Comparison of ENCODE assay signal across 8 cellular contexts in the genomic region with DNA sequence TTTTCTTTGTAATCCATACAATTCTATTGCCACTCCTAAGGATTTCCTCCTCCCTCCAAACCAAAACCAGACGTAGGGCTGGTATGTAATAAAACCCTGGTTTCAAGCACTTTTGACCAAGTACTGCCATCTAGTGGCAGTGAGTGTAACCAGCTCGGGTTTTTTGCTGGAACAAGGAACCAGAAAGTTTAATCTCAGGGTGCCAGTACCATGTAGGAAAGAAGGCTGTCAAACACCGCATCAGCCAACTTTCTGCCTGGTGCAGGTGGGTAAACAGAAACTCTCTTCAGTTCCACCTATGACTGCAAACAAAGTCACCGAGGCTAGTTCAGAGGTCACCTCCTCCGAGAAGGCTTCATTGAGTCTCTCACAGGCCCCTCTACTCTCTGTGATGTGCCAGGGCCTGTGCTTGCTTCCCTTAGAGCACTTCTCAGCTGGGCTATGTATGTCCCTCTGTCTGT. TPM values are rescaled to one million over a fixed set of nuclear protein-coding genes. Genes with fewer than 3 reads are reported as not detected.
DNase-seq lines count a peak whose midpoint lies in the region; ATAC-seq, FAIRE-seq and TF ChIP-seq lines count a peak whose summit lies in the region.

No MANE protein-coding gene starts in this region.

- TF ChIP-seq EP300 in HepG2 (IDR thresholded peaks at IDR 0.05; ENCODE audit: low read depth in 2 of 2, low read length in 2 of 2) (no peak), HepG2 (CRISPR knock-in tag; IDR thresholded peaks at IDR 0.05; ENCODE audit: borderline replicate concordance) (no peak)

- no peaks in the 10 kb centered on the region for H3K9me3 ChIP-seq in HepG2 (ENCODE audit: low read length)

- H3K4me1 ChIP-seq in HepG2 (ENCODE audit: insufficient read depth, low read length): peaks cover 40% of the 10 kb centered on the region

- H4K20me1 ChIP-seq in HepG2 (ENCODE audit: insufficient read depth, low read length): no peaks in the 10 kb centered on the region

- peak overlapping the region; percentile 74 for H3K4me2 ChIP-seq in HepG2 (ENCODE audit: low read depth, low read length)

- DNase-seq in DMS153 treated with DMSO at 0.1 percent for 48 hours (lab: John Stamatoyannopoulos, UW; ENCODE audit: unreplicated experiment) (peak; percentile 56), HFFc6 (peak; percentile 67), NCI-H345 treated with DMSO at 0.1 percent for 48 hours (lab: John Stamatoyannopoulos, UW; ENCODE audit: unreplicated experiment) (peak; percentile 28), dermis blood vessel endothelial cell (peak; percentile 73), HepG2 (ENCODE audit: low spot score) (peak; percentile 82)
- peak; percentile 67 for DNase-seq in activated CD4-positive, alpha-beta T cell treated with anti-CD3 and anti-CD28 coated beads for 36 hours
- peak; percentile 22 for DNase-seq in stimulated activated CD8-positive, alpha-beta memory T cell treated with anti-CD3 and anti-CD28 coated beads, Interleukin-4, amount 100 ng/mL, for 24 hours (ENCODE audit: low read depth)

- no peaks in the 10 kb centered on the region for H3K9me3 Mint-ChIP-seq in HFFc6
- no peaks in the 10 kb centered on the region for H3K9me3 Mint-ChIP-seq in activated CD4-positive, alpha-beta T cell treated with anti-CD3 and anti-CD28 coated beads for 36 hours (ENCODE audit: low read depth)

- ATAC-seq in activated CD4-positive, alpha-beta T cell treated with anti-CD3 and anti-CD28 coated beads for 36 hours: peak; percentile 58
- ATAC-seq in HepG2 (peak; percentile 85), GM18907 (IDR thresholded peaks at IDR 0.05; ENCODE audit: unreplicated experiment) (no peak)

- peak; percentile 86 for FAIRE-seq in HepG2 (lab: Jason Lieb, UNC)

- in situ Hi-C loops in HepG2 (cut with HindIII; ENCODE audit: extremely low pct_ligation_motif_present, low pct_unique_long_range_greater_than_20kb): loop anchor here (5.0 kb wide), 1 partner anchor 98 kb away; no protein-coding TSS in a partner anchor

- WGBS in HepG2 (ENCODE audit: low lambda C conversion rate): 3% methylated on average over 4 of the region's 5 CpGs

- peak; percentile 97 for TF ChIP-seq RAD21 in HepG2 (CRISPR knock-in tag; IDR thresholded peaks at IDR 0.05)

- no peak overlapping the region for H3K27ac ChIP-seq in HepG2 (ENCODE audit: extremely low read length, insufficient read depth, low read length)

- BruUV-seq in HepG2 (replicated peaks; lab: Mats Ljungman, UMichigan): no TSS peak

- 0 out of 5 replicates have a peak, but pooled peaks cover 0 to 11% of the 10 kb centered on the region in 2 experiments for H3K27me3 ChIP-seq in HepG2 (ENCODE audit: control insufficient read depth in 1 of 2, insufficient read depth in 2 of 2, low read length in 2 of 2)

- no peak overlapping the region for H2AFZ ChIP-seq in HepG2 (ENCODE audit: low read length)

- H3K79me2 ChIP-seq in HepG2 (ENCODE audit: insufficient read depth, low read length): no peaks in the 10 kb centered on the region

- POLR2A ChIA-PET in activated CD4-positive, alpha-beta T cell treated with anti-CD3 and anti-CD28 coated beads for 36 hours (lab: Charles Lee): interaction anchor here (0.5 to 0.7 kb wide), 2 partner anchors 14 to 100 kb away, joined by 3 to 4 read pairs; no protein-coding TSS in a partner anchor
- POLR2A ChIA-PET in HepG2 (lab: Yijun Ruan, JAX): interaction anchor here (0.7 to 2.3 kb wide), 9 partner anchors 14 to 144 kb away, joined by 3 to 20 read pairs (median 4); a partner anchor contains a TSS

- H3K27me3 Mint-ChIP-seq in HFFc6 (ENCODE audit: insufficient read depth): peaks cover 13% of the 10 kb centered on the region
- H3K27me3 Mint-ChIP-seq in activated CD4-positive, alpha-beta T cell treated with anti-CD3 and anti-CD28 coated beads for 36 hours: peaks cover 3% of the 10 kb centered on the region

- CTCF ChIA-PET in activated CD4-positive, alpha-beta T cell treated with anti-CD3 and anti-CD28 coated beads for 36 hours (lab: Charles Lee): interaction anchor here (0.7 to 3.4 kb wide), 9 partner anchors 10 to 150 kb away, joined by 3 to 78 read pairs (median 4); a partner anchor contains a TSS
- CTCF ChIA-PET in HepG2 (lab: Yijun Ruan, JAX; ENCODE audit: low intra/inter-chr PET ratio, low total read pairs): interaction anchor here (1.2 to 5.5 kb wide), 3 partner anchors 63 to 158 kb away, joined by 3 to 76 read pairs (median 7); no protein-coding TSS in a partner anchor

- H3K9ac ChIP-seq in HepG2 (ENCODE audit: insufficient read depth, low read depth, low read length): peak overlapping the region; percentile 34; the same call in 1 of the 2 replicates

- H3K36me3 Mint-ChIP-seq in HFFc6 (ENCODE audit: low read depth): no peaks in the 10 kb centered on the region
- H3K36me3 Mint-ChIP-seq in activated CD4-positive, alpha-beta T cell treated with anti-CD3 and anti-CD28 coated beads for 36 hours (ENCODE audit: low read depth): no peaks in the 10 kb centered on the region

- H3K4me1 Mint-ChIP-seq in HFFc6 (ENCODE audit: low read depth): no peaks in the 10 kb centered on the region
- H3K4me1 Mint-ChIP-seq in activated CD4-positive, alpha-beta T cell treated with anti-CD3 and anti-CD28 coated beads for 36 hours: no peaks in the 10 kb centered on the region

- no peaks in the 10 kb centered on the region for H3K36me3 ChIP-seq in HepG2 (replicated peaks in 1 of 2; ENCODE audit: control insufficient read depth in 1 of 2, insufficient read depth in 2 of 2, low read length in 2 of 2)

- H3K4me3 Mint-ChIP-seq in HFFc6: no peak overlapping the region
- H3K4me3 Mint-ChIP-seq in activated CD4-positive, alpha-beta T cell treated with anti-CD3 and anti-CD28 coated beads for 36 hours: no peak overlapping the region

- TF ChIP-seq CTCF in HFFc6 (IDR thresholded peaks at IDR 0.05): peak; percentile 94
- peak; percentile 97 for TF ChIP-seq CTCF in HepG2 (CRISPR knock-in tag; IDR thresholded peaks at IDR 0.05)

- H3K27ac Mint-ChIP-seq in HFFc6: no peak overlapping the region
- H3K27ac Mint-ChIP-seq in activated CD4-positive, alpha-beta T cell treated with anti-CD3 and anti-CD28 coated beads for 36 hours: no peak overlapping the region

- peak overlapping the region in 1 of 3 experiments; percentile 35; a peak in 1 of 6 replicates for H3K4me3 ChIP-seq in HepG2 (replicated peaks in 1 of 3; ENCODE audit: insufficient read depth in 1 of 3, low read depth in 2 of 3, low read length in 3 of 3)

- intact Hi-C loops in activated CD4-positive, alpha-beta T cell treated with anti-CD3 and anti-CD28 coated beads for 36 hours (cut with DNase I, micrococcal nuclease): loop anchor here (1.0 to 5.0 kb wide), 5 partner anchors 99 to 159 kb away; a partner anchor contains a TSS
- intact Hi-C loops in HepG2 (cut with micrococcal nuclease; ENCODE audit: unreplicated experiment): loop anchor here (1.0 to 2.0 kb wide), 4 partner anchors 32 to 143 kb away; a partner anchor contains a TSS

- TF ChIP-seq POLR2A in HepG2 (IDR thresholded peaks at IDR 0.05; ENCODE audit: insufficient read depth in 1 of 2, low read depth in 2 of 2, low read length in 2 of 2): no peak

RNA-seq across cellular contexts. Expression of a gene that starts 10.2 kb away (rescaled TPM):
- total RNA-seq in HFFc6 (2021; fragmentation: NEBNext Ultra II Directional; extraction: Animal tissue kit (Norgen Biotek cat#: 25700)): not detected
- under 1 TPM; 0.26 to 0.71 TPM for total RNA-seq in activated CD4-positive, alpha-beta T cell treated with anti-CD3 and anti-CD28 coated beads for 36 hours
- under 0.01 and 0.14 TPM in 2 replicates for total RNA-seq in dermis blood vessel endothelial cell
- not detected in 2 replicates for total RNA-seq in HepG2 (2016; rRNA removed; fragmentation: Illumina TruSeq; extraction: Trizol)
- not detected in 2 replicates for total RNA-seq in HepG2 (2016; cell fraction: cytosol; rRNA removed; fragmentation: Illumina TruSeq; extraction: Trizol; ENCODE audit: low read depth)
- total RNA-seq in HepG2 (2016; cell fraction: insoluble cytoplasmic fraction; rRNA removed; fragmentation: Illumina TruSeq; extraction: Trizol): not detected in 2 replicates
- total RNA-seq in HepG2 (2016; cell fraction: membrane; rRNA removed; fragmentation: Illumina TruSeq; extraction: Trizol): not detected in 2 replicates
- total RNA-seq in HepG2 (2016; cell fraction: nucleus; rRNA removed; fragmentation: Illumina TruSeq; extraction: Trizol): not detected in 2 replicates
- not detected in 2 replicates for polyA plus RNA-seq in HepG2 (2011; rRNA removed)
- not detected in 2 replicates for polyA plus RNA-seq in HepG2 (2011; cell fraction: cytosol; rRNA removed)
- not detected in 2 replicates for polyA plus RNA-seq in HepG2 (2011; cell fraction: nucleus; rRNA removed)
- not detected in 2 replicates for polyA plus RNA-seq in HepG2 (2012)
- not detected in 2 replicates for polyA plus RNA-seq in HepG2 (2016; cell fraction: cytosol; fragmentation: Illumina TruSeq; extraction: Trizol; ENCODE audit: low read depth)
- not detected in 2 replicates for polyA plus RNA-seq in HepG2 (2016; cell fraction: insoluble cytoplasmic fraction; fragmentation: Illumina TruSeq; extraction: Trizol; ENCODE audit: low read depth)
- polyA plus RNA-seq in HepG2 (2016; cell fraction: membrane; fragmentation: Illumina TruSeq; extraction: Trizol; ENCODE audit: low read depth): not detected in 2 replicates
- not detected in 2 replicates for polyA plus RNA-seq in HepG2 (2016; cell fraction: nucleus; fragmentation: Illumina TruSeq; extraction: Trizol; ENCODE audit: insufficient read depth, low read depth)
- polyA minus RNA-seq in HepG2 (2011; rRNA and poly(A)+ RNA removed; ENCODE audit: low replicate concordance): not detected in 2 replicates
- not detected in 2 replicates for polyA minus RNA-seq in HepG2 (2011; cell fraction: cytosol; rRNA and poly(A)+ RNA removed)
- not detected in 2 replicates for polyA minus RNA-seq in HepG2 (2011; cell fraction: nucleus; rRNA and poly(A)+ RNA removed)

RNA-seq across cellular contexts. Expression of a gene that starts 32.1 kb away (rescaled TPM):
- not detected for total RNA-seq in HFFc6 (2021; fragmentation: NEBNext Ultra II Directional; extraction: Animal tissue kit (Norgen Biotek cat#: 25700))
- total RNA-seq in activated CD4-positive, alpha-beta T cell treated with anti-CD3 and anti-CD28 coated beads for 36 hours: not detected
- total RNA-seq in dermis blood vessel endothelial cell: not detected in 2 replicates
- total RNA-seq in HepG2 (2016; rRNA removed; fragmentation: Illumina TruSeq; extraction: Trizol): 644 and 930 TPM in 2 replicates
- 281 and 361 TPM in 2 replicates for total RNA-seq in HepG2 (2016; cell fraction: cytosol; rRNA removed; fragmentation: Illumina TruSeq; extraction: Trizol; ENCODE audit: low read depth)
- total RNA-seq in HepG2 (2016; cell fraction: insoluble cytoplasmic fraction; rRNA removed; fragmentation: Illumina TruSeq; extraction: Trizol): 658 and 997 TPM in 2 replicates
- 241 and 301 TPM in 2 replicates for total RNA-seq in HepG2 (2016; cell fraction: membrane; rRNA removed; fragmentation: Illumina TruSeq; extraction: Trizol)
- 195 and 218 TPM in 2 replicates for total RNA-seq in HepG2 (2016; cell fraction: nucleus; rRNA removed; fragmentation: Illumina TruSeq; extraction: Trizol)
- polyA plus RNA-seq in HepG2 (2011; rRNA removed): 1,478 and 1,608 TPM in 2 replicates
- 1,357 and 2,069 TPM in 2 replicates for polyA plus RNA-seq in HepG2 (2011; cell fraction: cytosol; rRNA removed)
- 273 and 414 TPM in 2 replicates for polyA plus RNA-seq in HepG2 (2011; cell fraction: nucleus; rRNA removed)
- polyA plus RNA-seq in HepG2 (2012): 2,038 and 4,995 TPM in 2 replicates
- 515 and 788 TPM in 2 replicates for polyA plus RNA-seq in HepG2 (2016; cell fraction: cytosol; fragmentation: Illumina TruSeq; extraction: Trizol; ENCODE audit: low read depth)
- polyA plus RNA-seq in HepG2 (2016; cell fraction: insoluble cytoplasmic fraction; fragmentation: Illumina TruSeq; extraction: Trizol; ENCODE audit: low read depth): 1,913 and 2,232 TPM in 2 replicates
- polyA plus RNA-seq in HepG2 (2016; cell fraction: membrane; fragmentation: Illumina TruSeq; extraction: Trizol; ENCODE audit: low read depth): 370 and 531 TPM in 2 replicates
- polyA plus RNA-seq in HepG2 (2016; cell fraction: nucleus; fragmentation: Illumina TruSeq; extraction: Trizol; ENCODE audit: insufficient read depth, low read depth): 669 and 685 TPM in 2 replicates
- polyA minus RNA-seq in HepG2 (2011; rRNA and poly(A)+ RNA removed; ENCODE audit: low replicate concordance): 148 TPM in 1 of 2 replicates, not detected in the other
- polyA minus RNA-seq in HepG2 (2011; cell fraction: cytosol; rRNA and poly(A)+ RNA removed): 423 and 495 TPM in 2 replicates
- polyA minus RNA-seq in HepG2 (2011; cell fraction: nucleus; rRNA and poly(A)+ RNA removed): 182 and 351 TPM in 2 replicates

Comparison
In these comparisons a context has a peak if more than half of its experiments do, and no peak if none do; other contexts are left out.
1. DNase-seq: peak in every context shown above with its lines; median percentile 82 in HepG2; 73 in dermis blood vessel endothelial cell; 67 in HFFc6; 67 in activated CD4-positive, alpha-beta T cell treated with anti-CD3 and anti-CD28 coated beads for 36 hours; 56 in DMS153 treated with DMSO at 0.1 percent for 48 hours; 28 in NCI-H345 treated with DMSO at 0.1 percent for 48 hours; 22 in stimulated activated CD8-positive, alpha-beta memory T cell treated with anti-CD3 and anti-CD28 coated beads, Interleukin-4, amount 100 ng/mL, for 24 hours.
2. RNA of a gene that starts 32.1 kb away (total RNA-seq): 195 to 997 TPM in HepG2; not detected in HFFc6, not detected in activated CD4-positive, alpha-beta T cell treated with anti-CD3 and anti-CD28 coated beads for 36 hours and not detected in dermis blood vessel endothelial cell; every median in the first group is over 100 times any median in the second.